11 cellular contexts compared by ENCODE assay signal in genomic region chr3:188349276-188349962, GRCh38.
DNase-seq lines count a peak whose midpoint lies in the region; ATAC-seq and TF ChIP-seq lines count a peak whose summit lies in the region.
"Had no signal": no experiment of that assay in that cellular context is flagged by ENCODE, and none has a peak within 500 bp of the region (broad histone marks: within the 10 kb centered on the region; RNA-seq: fewer than 3 reads in every experiment).

No MANE protein-coding gene starts in this region.

- no peaks in the 10 kb centered on the region for H3K36me3 ChIP-seq in DND-41 (ENCODE audit: insufficient read depth, low read length)
- H3K36me3 ChIP-seq in fibroblast of lung (ENCODE audit: control insufficient read depth, insufficient read depth, low read length): no peaks in the 10 kb centered on the region
- no peaks in the 10 kb centered on the region for H3K36me3 ChIP-seq in prostate gland

- H3K27me3 ChIP-seq in DND-41 (ENCODE audit: insufficient read depth, low read length, poor library complexity) (no peaks in the 10 kb centered on the region), fibroblast of lung (ENCODE audit: control insufficient read depth, insufficient read depth, low read length) (no peaks in the 10 kb centered on the region), prostate gland (replicated peaks; ENCODE audit: insufficient read depth) (no peaks in the 10 kb centered on the region)

- H3K9ac ChIP-seq in DND-41 (ENCODE audit: low read depth, low read length) (no peak overlapping the region), fibroblast of lung (ENCODE audit: insufficient read depth, low read length) (no peak overlapping the region)

- no peaks in the 10 kb centered on the region for H3K9me3 Mint-ChIP-seq in progenitor cell of endocrine pancreas (ENCODE audit: low read depth)
- no peaks in the 10 kb centered on the region for H3K9me3 Mint-ChIP-seq in activated naive CD8-positive, alpha-beta T cell treated with anti-CD3 and anti-CD28 coated beads, Interleukin-2, amount 50 U/mL, for 24 hours
- H3K9me3 Mint-ChIP-seq: activated T-helper 1 cell treated with anti-CD3 and anti-CD28 coated beads, Interleukin-12 subunit alpha, Interleukin-12 subunit beta, Interleukin-2, Interleukin-4 antibody, amounts not matched to agents 30 ng/mL and 10 ng/mL and 1 ng/mL, durations not matched to agents 14 hours and 24 hours and 36 hours; T-cell had no signal

- peak overlapping the region; percentile 53 for H3K27ac Mint-ChIP-seq in progenitor cell of endocrine pancreas
- no peak overlapping the region for H3K27ac Mint-ChIP-seq in activated naive CD8-positive, alpha-beta T cell treated with anti-CD3 and anti-CD28 coated beads, Interleukin-2, amount 50 U/mL, for 24 hours
- H3K27ac Mint-ChIP-seq: activated T-helper 1 cell treated with anti-CD3 and anti-CD28 coated beads, Interleukin-12 subunit alpha, Interleukin-12 subunit beta, Interleukin-2, Interleukin-4 antibody, amounts not matched to agents 30 ng/mL and 10 ng/mL and 1 ng/mL, durations not matched to agents 14 hours and 24 hours and 36 hours; T-cell had no signal

- intact Hi-C loops in prostate gland (cut with DNase I): no loop called here

- no peak for TF ChIP-seq POLR2A in prostate gland (IDR thresholded peaks at IDR 0.05)

- no peaks in the 10 kb centered on the region for H3K27me3 Mint-ChIP-seq in progenitor cell of endocrine pancreas
- H3K27me3 Mint-ChIP-seq in activated naive CD8-positive, alpha-beta T cell treated with anti-CD3 and anti-CD28 coated beads, Interleukin-2, amount 50 U/mL, for 24 hours: no peaks in the 10 kb centered on the region
- H3K27me3 Mint-ChIP-seq: T-cell had no signal

- H3K4me2 ChIP-seq in DND-41 (ENCODE audit: insufficient read depth, low read length) (no peak overlapping the region), fibroblast of lung (ENCODE audit: extremely low read depth, insufficient read depth, low read length) (no peak overlapping the region)

- no peak overlapping the region for H3K27ac ChIP-seq in DND-41 (ENCODE audit: low read length)
- no peak overlapping the region for H3K27ac ChIP-seq in fibroblast of lung (ENCODE audit: insufficient read depth, low read length)
- H3K27ac ChIP-seq in prostate gland: no peak overlapping the region

- peaks cover 12% of the 10 kb centered on the region for H3K4me1 Mint-ChIP-seq in progenitor cell of endocrine pancreas (ENCODE audit: low read depth)
- H3K4me1 Mint-ChIP-seq in activated naive CD8-positive, alpha-beta T cell treated with anti-CD3 and anti-CD28 coated beads, Interleukin-2, amount 50 U/mL, for 24 hours: peaks cover 13% of the 10 kb centered on the region

- H2AFZ ChIP-seq in DND-41 (ENCODE audit: low read depth, low read length) (no peak overlapping the region), fibroblast of lung (ENCODE audit: low read length) (no peak overlapping the region)

- no peak overlapping the region for H3K4me3 Mint-ChIP-seq in progenitor cell of endocrine pancreas (ENCODE audit: low read depth)
- no peak overlapping the region for H3K4me3 Mint-ChIP-seq in activated naive CD8-positive, alpha-beta T cell treated with anti-CD3 and anti-CD28 coated beads, Interleukin-2, amount 50 U/mL, for 24 hours
- H3K4me3 Mint-ChIP-seq: activated T-helper 1 cell treated with anti-CD3 and anti-CD28 coated beads, Interleukin-12 subunit alpha, Interleukin-12 subunit beta, Interleukin-2, Interleukin-4 antibody, amounts not matched to agents 30 ng/mL and 10 ng/mL and 1 ng/mL, durations not matched to agents 14 hours and 24 hours and 36 hours; T-cell had no signal

- H3K79me2 ChIP-seq in DND-41 (ENCODE audit: insufficient read depth, low read length) (no peaks in the 10 kb centered on the region), fibroblast of lung (ENCODE audit: control insufficient read depth, insufficient read depth, low read length) (peaks cover 27% of the 10 kb centered on the region)

- DNase-seq in DND-41: no peak
- DNase-seq in RPMI8226: peak; percentile 17
- peak; percentile 12 to 56 for DNase-seq in fibroblast of lung (ENCODE audit: low read depth in 2 of 2)
- no peak for DNase-seq in progenitor cell of endocrine pancreas (ENCODE audit: low spot score, unreplicated experiment)
- no peak for DNase-seq in prostate gland (ENCODE audit: low spot score)
- DNase-seq in activated naive CD8-positive, alpha-beta T cell treated with anti-CD3 and anti-CD28 coated beads, Interleukin-2, amount 50 U/mL, for 24 hours: no peak
- DNase-seq in SIG-M5 treated with dmso at 0.1 percent for 504 hours (lab: John Stamatoyannopoulos, UW; ENCODE audit: unreplicated experiment): no peak
- no peak for DNase-seq in activated T-cell treated with anti-CD3 and anti-CD28 coated beads, Interleukin-2, amount 50 U/mL, for 1 hour
- DNase-seq: NCI-H1694, T-cell had no signal

- H3K4me3 ChIP-seq in DND-41 (ENCODE audit: low read depth in 1 of 2, low read length in 2 of 2) (no peak overlapping the region), fibroblast of lung (replicated peaks in 1 of 4; ENCODE audit: control extremely low read depth in 1 of 4, insufficient read depth in 1 of 4, low read depth in 3 of 4, low read length in 4 of 4) (no peak overlapping the region), prostate gland (no peak overlapping the region)

- H3K9me3 ChIP-seq in DND-41 (ENCODE audit: insufficient read depth, low read length, severe bottlenecking): no peaks in the 10 kb centered on the region
- no peaks in the 10 kb centered on the region for H3K9me3 ChIP-seq in fibroblast of lung (ENCODE audit: control insufficient read depth, insufficient read depth, low read depth, low read length)
- H3K9me3 ChIP-seq in prostate gland: no peaks in the 10 kb centered on the region

- H3K36me3 Mint-ChIP-seq in progenitor cell of endocrine pancreas (ENCODE audit: insufficient read depth): no peaks in the 10 kb centered on the region
- H3K36me3 Mint-ChIP-seq in activated naive CD8-positive, alpha-beta T cell treated with anti-CD3 and anti-CD28 coated beads, Interleukin-2, amount 50 U/mL, for 24 hours (ENCODE audit: low read depth): peaks cover 2% of the 10 kb centered on the region

- no peaks in the 10 kb centered on the region for H4K20me1 ChIP-seq in DND-41 (ENCODE audit: insufficient read depth, low read length)
- peaks cover 2% of the 10 kb centered on the region for H4K20me1 ChIP-seq in fibroblast of lung (ENCODE audit: control insufficient read depth, extremely low read depth, insufficient read depth, low read length)

- TF ChIP-seq CTCF in DND-41 (IDR thresholded peaks at IDR 0.05; ENCODE audit: borderline replicate concordance, extremely low read depth, low read length, poor library complexity, severe bottlenecking) (peak; percentile 20), fibroblast of lung (conservative IDR thresholded peaks at IDR 0.05 in 1 of 2, IDR thresholded peaks at IDR 0.05 in 1 of 2; ENCODE audit: low read depth in 1 of 2, low read length in 2 of 2) (no peak), progenitor cell of endocrine pancreas (IDR thresholded peaks at IDR 0.05; ENCODE audit: unreplicated experiment) (no peak), prostate gland (IDR thresholded peaks at IDR 0.05) (no peak)

- 72% methylated on average over 7 of the region's 7 CpGs for WGBS in prostate gland

- 0 out of 3 replicates have a peak, but pooled peaks have one; percentile 35 for ATAC-seq in DND-41 (ENCODE audit: insufficient read depth, low read depth)
- no peak for ATAC-seq in activated naive CD8-positive, alpha-beta T cell treated with anti-CD3 and anti-CD28 coated beads, Interleukin-2, amount 50 U/mL, for 24 hours
- ATAC-seq: T-cell had no signal

- no peaks in the 10 kb centered on the region for H3K4me1 ChIP-seq in DND-41 (ENCODE audit: insufficient read depth, low read length)
- H3K4me1 ChIP-seq in fibroblast of lung (ENCODE audit: control insufficient read depth, extremely low read depth, insufficient read depth, low read length): peaks cover 8% of the 10 kb centered on the region
- no peaks in the 10 kb centered on the region for H3K4me1 ChIP-seq in prostate gland (replicated peaks)

Comparison
In these comparisons a context has a peak if more than half of its experiments do, and no peak if none do; other contexts are left out.
1. DNase-seq: peak in RPMI8226 (single experiment) and fibroblast of lung (2 of 2); none in DND-41 (single experiment), progenitor cell of endocrine pancreas (single experiment), prostate gland (single experiment), activated naive CD8-positive, alpha-beta T cell treated with anti-CD3 and anti-CD28 coated beads, Interleukin-2, amount 50 U/mL, for 24 hours (single experiment), SIG-M5 treated with dmso at 0.1 percent for 504 hours (single experiment) and activated T-cell treated with anti-CD3 and anti-CD28 coated beads, Interleukin-2, amount 50 U/mL, for 1 hour (single experiment).